2 cellular contexts compared by ENCODE assay signal in the genomic region with DNA sequence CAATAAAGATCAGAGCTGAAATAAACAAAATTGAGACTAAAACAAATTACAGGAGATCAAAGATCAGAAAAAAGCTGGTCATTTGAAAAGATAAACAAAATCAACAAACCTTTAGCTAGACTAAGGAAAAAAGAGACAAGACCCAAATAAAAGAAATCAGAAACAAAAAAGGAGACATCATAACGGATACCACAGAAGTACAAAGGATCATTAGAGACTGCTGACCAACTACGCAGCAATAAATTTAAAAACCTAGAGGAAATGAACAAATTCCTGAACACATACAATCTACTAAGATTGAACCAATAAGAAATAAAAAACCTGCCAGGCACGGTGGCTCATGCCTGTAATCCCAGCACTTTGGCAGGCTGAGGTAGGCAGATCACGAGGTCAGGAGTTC.
TF ChIP-seq lines count a peak whose summit lies in the region.

No MANE protein-coding gene starts in this region.

TF ChIP-seq in HEK293, 187 proteins besides CTCF, POLR2A, EP300 and RAD21:
- TF ChIP-seq SETDB1 (IDR thresholded peaks at IDR 0.05; ENCODE audit: insufficient read length, low read length) (peak; percentile 70), ZNF302 (tag by site-specific recombination; IDR thresholded peaks at IDR 0.05; ENCODE audit: low read depth) (no peak), SP7 (tag by site-specific recombination; IDR thresholded peaks at IDR 0.05) (no peak), ZNF610 (tag by site-specific recombination; IDR thresholded peaks at IDR 0.05; ENCODE audit: borderline replicate concordance) (0 out of 2 replicates have a peak, but pooled peaks have one; percentile 54), ZNF624 (tag by site-specific recombination; IDR thresholded peaks at IDR 0.05) (no peak), ZFP69B (tag by site-specific recombination; IDR thresholded peaks at IDR 0.05) (no peak), ZNF146 (tag by site-specific recombination; IDR thresholded peaks at IDR 0.05) (no peak), ZNF211 (tag by site-specific recombination; IDR thresholded peaks at IDR 0.05; ENCODE audit: low read depth) (no peak)
- TF ChIP-seq, protein P1, sequence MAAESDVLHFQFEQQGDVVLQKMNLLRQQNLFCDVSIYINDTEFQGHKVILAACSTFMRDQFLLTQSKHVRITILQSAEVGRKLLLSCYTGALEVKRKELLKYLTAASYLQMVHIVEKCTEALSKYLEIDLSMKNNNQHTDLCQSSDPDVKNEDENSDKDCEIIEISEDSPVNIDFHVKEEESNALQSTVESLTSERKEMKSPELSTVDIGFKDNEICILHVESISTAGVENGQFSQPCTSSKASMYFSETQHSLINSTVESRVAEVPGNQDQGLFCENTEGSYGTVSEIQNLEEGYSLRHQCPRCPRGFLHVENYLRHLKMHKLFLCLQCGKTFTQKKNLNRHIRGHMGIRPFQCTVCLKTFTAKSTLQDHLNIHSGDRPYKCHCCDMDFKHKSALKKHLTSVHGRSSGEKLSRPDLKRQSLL (tag by site-specific recombination; IDR thresholded peaks at IDR 0.05): no peak
TF ChIP-seq in HEK293: peak in this region for 2.

TF ChIP-seq in GM12878, 131 proteins besides CTCF, POLR2A, EP300 and RAD21:
- TF ChIP-seq, protein P2, sequence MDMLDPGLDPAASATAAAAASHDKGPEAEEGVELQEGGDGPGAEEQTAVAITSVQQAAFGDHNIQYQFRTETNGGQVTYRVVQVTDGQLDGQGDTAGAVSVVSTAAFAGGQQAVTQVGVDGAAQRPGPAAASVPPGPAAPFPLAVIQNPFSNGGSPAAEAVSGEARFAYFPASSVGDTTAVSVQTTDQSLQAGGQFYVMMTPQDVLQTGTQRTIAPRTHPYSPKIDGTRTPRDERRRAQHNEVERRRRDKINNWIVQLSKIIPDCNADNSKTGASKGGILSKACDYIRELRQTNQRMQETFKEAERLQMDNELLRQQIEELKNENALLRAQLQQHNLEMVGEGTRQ (IDR thresholded peaks at IDR 0.05; ENCODE audit: borderline replicate concordance, low read depth, low read length): no peak
- TF ChIP-seq, protein P3, sequence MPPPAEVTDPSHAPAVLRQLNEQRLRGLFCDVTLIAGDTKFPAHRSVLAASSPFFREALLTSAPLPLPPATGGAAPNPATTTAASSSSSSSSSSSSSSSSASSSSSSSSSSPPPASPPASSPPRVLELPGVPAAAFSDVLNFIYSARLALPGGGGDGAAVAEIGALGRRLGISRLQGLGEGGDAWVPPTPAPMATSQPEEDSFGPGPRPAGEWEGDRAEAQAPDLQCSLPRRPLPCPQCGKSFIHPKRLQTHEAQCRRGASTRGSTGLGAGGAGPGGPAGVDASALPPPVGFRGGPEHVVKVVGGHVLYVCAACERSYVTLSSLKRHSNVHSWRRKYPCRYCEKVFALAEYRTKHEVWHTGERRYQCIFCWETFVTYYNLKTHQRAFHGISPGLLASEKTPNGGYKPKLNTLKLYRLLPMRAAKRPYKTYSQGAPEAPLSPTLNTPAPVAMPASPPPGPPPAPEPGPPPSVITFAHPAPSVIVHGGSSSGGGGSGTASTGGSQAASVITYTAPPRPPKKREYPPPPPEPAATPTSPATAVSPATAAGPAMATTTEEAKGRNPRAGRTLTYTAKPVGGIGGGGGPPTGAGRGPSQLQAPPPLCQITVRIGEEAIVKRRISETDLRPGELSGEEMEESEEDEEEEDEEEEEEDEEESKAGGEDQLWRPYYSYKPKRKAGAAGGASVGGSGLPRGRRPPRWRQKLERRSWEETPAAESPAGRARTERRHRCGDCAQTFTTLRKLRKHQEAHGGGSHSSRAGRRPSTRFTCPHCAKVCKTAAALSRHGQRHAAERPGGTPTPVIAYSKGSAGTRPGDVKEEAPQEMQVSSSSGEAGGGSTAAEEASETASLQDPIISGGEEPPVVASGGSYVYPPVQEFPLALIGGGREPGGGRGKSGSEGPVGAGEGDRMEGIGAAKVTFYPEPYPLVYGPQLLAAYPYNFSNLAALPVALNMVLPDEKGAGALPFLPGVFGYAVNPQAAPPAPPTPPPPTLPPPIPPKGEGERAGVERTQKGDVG (CRISPR knock-in tag; IDR thresholded peaks at IDR 0.05): no peak
- TF ChIP-seq, protein P4, sequence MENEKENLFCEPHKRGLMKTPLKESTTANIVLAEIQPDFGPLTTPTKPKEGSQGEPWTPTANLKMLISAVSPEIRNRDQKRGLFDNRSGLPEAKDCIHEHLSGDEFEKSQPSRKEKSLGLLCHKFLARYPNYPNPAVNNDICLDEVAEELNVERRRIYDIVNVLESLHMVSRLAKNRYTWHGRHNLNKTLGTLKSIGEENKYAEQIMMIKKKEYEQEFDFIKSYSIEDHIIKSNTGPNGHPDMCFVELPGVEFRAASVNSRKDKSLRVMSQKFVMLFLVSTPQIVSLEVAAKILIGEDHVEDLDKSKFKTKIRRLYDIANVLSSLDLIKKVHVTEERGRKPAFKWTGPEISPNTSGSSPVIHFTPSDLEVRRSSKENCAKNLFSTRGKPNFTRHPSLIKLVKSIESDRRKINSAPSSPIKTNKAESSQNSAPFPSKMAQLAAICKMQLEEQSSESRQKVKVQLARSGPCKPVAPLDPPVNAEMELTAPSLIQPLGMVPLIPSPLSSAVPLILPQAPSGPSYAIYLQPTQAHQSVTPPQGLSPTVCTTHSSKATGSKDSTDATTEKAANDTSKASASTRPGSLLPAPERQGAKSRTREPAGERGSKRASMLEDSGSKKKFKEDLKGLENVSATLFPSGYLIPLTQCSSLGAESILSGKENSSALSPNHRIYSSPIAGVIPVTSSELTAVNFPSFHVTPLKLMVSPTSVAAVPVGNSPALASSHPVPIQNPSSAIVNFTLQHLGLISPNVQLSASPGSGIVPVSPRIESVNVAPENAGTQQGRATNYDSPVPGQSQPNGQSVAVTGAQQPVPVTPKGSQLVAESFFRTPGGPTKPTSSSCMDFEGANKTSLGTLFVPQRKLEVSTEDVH (IDR thresholded peaks at IDR 0.05; ENCODE audit: low read depth, partially characterized antibody): no peak
- TF ChIP-seq TARDBP (IDR thresholded peaks at IDR 0.05; ENCODE audit: borderline replicate concordance): no peak
- no peak for TF ChIP-seq STAT3 (IDR thresholded peaks at IDR 0.05; ENCODE audit: low read depth, low read length)
- no peak for TF ChIP-seq BACH1 (IDR thresholded peaks at IDR 0.05; ENCODE audit: borderline replicate concordance)
- no peak for TF ChIP-seq CREB1 (IDR thresholded peaks at IDR 0.05; ENCODE audit: low read depth)
- TF ChIP-seq, protein P5, sequence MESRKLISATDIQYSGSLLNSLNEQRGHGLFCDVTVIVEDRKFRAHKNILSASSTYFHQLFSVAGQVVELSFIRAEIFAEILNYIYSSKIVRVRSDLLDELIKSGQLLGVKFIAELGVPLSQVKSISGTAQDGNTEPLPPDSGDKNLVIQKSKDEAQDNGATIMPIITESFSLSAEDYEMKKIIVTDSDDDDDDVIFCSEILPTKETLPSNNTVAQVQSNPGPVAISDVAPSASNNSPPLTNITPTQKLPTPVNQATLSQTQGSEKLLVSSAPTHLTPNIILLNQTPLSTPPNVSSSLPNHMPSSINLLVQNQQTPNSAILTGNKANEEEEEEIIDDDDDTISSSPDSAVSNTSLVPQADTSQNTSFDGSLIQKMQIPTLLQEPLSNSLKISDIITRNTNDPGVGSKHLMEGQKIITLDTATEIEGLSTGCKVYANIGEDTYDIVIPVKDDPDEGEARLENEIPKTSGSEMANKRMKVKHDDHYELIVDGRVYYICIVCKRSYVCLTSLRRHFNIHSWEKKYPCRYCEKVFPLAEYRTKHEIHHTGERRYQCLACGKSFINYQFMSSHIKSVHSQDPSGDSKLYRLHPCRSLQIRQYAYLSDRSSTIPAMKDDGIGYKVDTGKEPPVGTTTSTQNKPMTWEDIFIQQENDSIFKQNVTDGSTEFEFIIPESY (IDR thresholded peaks at IDR 0.05): no peak
- TF ChIP-seq, protein P6, sequence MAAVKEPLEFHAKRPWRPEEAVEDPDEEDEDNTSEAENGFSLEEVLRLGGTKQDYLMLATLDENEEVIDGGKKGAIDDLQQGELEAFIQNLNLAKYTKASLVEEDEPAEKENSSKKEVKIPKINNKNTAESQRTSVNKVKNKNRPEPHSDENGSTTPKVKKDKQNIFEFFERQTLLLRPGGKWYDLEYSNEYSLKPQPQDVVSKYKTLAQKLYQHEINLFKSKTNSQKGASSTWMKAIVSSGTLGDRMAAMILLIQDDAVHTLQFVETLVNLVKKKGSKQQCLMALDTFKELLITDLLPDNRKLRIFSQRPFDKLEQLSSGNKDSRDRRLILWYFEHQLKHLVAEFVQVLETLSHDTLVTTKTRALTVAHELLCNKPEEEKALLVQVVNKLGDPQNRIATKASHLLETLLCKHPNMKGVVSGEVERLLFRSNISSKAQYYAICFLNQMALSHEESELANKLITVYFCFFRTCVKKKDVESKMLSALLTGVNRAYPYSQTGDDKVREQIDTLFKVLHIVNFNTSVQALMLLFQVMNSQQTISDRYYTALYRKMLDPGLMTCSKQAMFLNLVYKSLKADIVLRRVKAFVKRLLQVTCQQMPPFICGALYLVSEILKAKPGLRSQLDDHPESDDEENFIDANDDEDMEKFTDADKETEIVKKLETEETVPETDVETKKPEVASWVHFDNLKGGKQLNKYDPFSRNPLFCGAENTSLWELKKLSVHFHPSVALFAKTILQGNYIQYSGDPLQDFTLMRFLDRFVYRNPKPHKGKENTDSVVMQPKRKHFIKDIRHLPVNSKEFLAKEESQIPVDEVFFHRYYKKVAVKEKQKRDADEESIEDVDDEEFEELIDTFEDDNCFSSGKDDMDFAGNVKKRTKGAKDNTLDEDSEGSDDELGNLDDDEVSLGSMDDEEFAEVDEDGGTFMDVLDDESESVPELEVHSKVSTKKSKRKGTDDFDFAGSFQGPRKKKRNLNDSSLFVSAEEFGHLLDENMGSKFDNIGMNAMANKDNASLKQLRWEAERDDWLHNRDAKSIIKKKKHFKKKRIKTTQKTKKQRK (IDR thresholded peaks at IDR 0.05; ENCODE audit: low read depth, low read length): no peak
- TF ChIP-seq, protein P7, sequence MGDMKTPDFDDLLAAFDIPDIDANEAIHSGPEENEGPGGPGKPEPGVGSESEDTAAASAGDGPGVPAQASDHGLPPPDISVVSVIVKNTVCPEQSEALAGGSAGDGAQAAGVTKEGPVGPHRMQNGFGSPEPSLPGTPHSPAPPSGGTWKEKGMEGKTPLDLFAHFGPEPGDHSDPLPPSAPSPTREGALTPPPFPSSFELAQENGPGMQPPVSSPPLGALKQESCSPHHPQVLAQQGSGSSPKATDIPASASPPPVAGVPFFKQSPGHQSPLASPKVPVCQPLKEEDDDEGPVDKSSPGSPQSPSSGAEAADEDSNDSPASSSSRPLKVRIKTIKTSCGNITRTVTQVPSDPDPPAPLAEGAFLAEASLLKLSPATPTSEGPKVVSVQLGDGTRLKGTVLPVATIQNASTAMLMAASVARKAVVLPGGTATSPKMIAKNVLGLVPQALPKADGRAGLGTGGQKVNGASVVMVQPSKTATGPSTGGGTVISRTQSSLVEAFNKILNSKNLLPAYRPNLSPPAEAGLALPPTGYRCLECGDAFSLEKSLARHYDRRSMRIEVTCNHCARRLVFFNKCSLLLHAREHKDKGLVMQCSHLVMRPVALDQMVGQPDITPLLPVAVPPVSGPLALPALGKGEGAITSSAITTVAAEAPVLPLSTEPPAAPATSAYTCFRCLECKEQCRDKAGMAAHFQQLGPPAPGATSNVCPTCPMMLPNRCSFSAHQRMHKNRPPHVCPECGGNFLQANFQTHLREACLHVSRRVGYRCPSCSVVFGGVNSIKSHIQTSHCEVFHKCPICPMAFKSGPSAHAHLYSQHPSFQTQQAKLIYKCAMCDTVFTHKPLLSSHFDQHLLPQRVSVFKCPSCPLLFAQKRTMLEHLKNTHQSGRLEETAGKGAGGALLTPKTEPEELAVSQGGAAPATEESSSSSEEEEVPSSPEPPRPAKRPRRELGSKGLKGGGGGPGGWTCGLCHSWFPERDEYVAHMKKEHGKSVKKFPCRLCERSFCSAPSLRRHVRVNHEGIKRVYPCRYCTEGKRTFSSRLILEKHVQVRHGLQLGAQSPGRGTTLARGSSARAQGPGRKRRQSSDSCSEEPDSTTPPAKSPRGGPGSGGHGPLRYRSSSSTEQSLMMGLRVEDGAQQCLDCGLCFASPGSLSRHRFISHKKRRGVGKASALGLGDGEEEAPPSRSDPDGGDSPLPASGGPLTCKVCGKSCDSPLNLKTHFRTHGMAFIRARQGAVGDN (IDR thresholded peaks at IDR 0.05): no peak
- no peak for TF ChIP-seq KDM1A (IDR thresholded peaks at IDR 0.05; ENCODE audit: borderline replicate concordance)
- no peak for TF ChIP-seq BCL11A (IDR thresholded peaks at IDR 0.05; ENCODE audit: low read depth, low read length)
- TF ChIP-seq POLR2AphosphoS2 (IDR thresholded peaks at IDR 0.05; ENCODE audit: low read depth, low read length): no peak
- TF ChIP-seq FOXK2 (IDR thresholded peaks at IDR 0.05): no peak
- TF ChIP-seq, protein P8, sequence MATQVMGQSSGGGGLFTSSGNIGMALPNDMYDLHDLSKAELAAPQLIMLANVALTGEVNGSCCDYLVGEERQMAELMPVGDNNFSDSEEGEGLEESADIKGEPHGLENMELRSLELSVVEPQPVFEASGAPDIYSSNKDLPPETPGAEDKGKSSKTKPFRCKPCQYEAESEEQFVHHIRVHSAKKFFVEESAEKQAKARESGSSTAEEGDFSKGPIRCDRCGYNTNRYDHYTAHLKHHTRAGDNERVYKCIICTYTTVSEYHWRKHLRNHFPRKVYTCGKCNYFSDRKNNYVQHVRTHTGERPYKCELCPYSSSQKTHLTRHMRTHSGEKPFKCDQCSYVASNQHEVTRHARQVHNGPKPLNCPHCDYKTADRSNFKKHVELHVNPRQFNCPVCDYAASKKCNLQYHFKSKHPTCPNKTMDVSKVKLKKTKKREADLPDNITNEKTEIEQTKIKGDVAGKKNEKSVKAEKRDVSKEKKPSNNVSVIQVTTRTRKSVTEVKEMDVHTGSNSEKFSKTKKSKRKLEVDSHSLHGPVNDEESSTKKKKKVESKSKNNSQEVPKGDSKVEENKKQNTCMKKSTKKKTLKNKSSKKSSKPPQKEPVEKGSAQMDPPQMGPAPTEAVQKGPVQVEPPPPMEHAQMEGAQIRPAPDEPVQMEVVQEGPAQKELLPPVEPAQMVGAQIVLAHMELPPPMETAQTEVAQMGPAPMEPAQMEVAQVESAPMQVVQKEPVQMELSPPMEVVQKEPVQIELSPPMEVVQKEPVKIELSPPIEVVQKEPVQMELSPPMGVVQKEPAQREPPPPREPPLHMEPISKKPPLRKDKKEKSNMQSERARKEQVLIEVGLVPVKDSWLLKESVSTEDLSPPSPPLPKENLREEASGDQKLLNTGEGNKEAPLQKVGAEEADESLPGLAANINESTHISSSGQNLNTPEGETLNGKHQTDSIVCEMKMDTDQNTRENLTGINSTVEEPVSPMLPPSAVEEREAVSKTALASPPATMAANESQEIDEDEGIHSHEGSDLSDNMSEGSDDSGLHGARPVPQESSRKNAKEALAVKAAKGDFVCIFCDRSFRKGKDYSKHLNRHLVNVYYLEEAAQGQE (IDR thresholded peaks at IDR 0.05; ENCODE audit: low read depth, low read length): no peak
- TF ChIP-seq, protein P9, sequence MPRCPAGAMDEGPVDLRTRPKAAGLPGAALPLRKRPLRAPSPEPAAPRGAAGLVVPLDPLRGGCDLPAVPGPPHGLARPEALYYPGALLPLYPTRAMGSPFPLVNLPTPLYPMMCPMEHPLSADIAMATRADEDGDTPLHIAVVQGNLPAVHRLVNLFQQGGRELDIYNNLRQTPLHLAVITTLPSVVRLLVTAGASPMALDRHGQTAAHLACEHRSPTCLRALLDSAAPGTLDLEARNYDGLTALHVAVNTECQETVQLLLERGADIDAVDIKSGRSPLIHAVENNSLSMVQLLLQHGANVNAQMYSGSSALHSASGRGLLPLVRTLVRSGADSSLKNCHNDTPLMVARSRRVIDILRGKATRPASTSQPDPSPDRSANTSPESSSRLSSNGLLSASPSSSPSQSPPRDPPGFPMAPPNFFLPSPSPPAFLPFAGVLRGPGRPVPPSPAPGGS (IDR thresholded peaks at IDR 0.05; ENCODE audit: borderline replicate concordance, insufficient read depth, low read depth, low read length, poor library complexity, severe bottlenecking): no peak
- no peak for TF ChIP-seq NR2F1 (conservative IDR thresholded peaks at IDR 0.05)
TF ChIP-seq in GM12878: peak in this region for 0.
